Comparison of ENCODE assay signal across 8 cellular contexts in genomic region chr5:96876292-96876850, GRCh38. TPM values are rescaled to one million over a fixed set of nuclear protein-coding genes. Genes with fewer than 3 reads are reported as not detected.
DNase-seq lines count a peak whose midpoint lies in the region; ATAC-seq, FAIRE-seq and TF ChIP-seq lines count a peak whose summit lies in the region.

A gene with protein sequence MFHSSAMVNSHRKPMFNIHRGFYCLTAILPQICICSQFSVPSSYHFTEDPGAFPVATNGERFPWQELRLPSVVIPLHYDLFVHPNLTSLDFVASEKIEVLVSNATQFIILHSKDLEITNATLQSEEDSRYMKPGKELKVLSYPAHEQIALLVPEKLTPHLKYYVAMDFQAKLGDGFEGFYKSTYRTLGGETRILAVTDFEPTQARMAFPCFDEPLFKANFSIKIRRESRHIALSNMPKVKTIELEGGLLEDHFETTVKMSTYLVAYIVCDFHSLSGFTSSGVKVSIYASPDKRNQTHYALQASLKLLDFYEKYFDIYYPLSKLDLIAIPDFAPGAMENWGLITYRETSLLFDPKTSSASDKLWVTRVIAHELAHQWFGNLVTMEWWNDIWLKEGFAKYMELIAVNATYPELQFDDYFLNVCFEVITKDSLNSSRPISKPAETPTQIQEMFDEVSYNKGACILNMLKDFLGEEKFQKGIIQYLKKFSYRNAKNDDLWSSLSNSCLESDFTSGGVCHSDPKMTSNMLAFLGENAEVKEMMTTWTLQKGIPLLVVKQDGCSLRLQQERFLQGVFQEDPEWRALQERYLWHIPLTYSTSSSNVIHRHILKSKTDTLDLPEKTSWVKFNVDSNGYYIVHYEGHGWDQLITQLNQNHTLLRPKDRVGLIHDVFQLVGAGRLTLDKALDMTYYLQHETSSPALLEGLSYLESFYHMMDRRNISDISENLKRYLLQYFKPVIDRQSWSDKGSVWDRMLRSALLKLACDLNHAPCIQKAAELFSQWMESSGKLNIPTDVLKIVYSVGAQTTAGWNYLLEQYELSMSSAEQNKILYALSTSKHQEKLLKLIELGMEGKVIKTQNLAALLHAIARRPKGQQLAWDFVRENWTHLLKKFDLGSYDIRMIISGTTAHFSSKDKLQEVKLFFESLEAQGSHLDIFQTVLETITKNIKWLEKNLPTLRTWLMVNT (plus strand): TSS chr5:96876500. CDS start chr5:96879686, 3,186 bp downstream.

- peak within 1 kb of the TSS; percentile 52 for H3K4me3 ChIP-seq in K562
- H3K4me3 ChIP-seq in kidney epithelial cell (ENCODE audit: low read depth, low read length) = peak within 1 kb of the TSS; percentile 43

- peak within 1 kb of the TSS; percentile 96 for H2AFZ ChIP-seq in K562 (ENCODE audit: low read depth, low read length)

- TF ChIP-seq RAD21 in K562 (CRISPR knock-in tag; conservative IDR thresholded peaks at IDR 0.05 in 1 of 2, IDR thresholded peaks at IDR 0.05 in 1 of 2) = 0 out of 4 replicates have a peak, but pooled peaks of 1 of the 2 experiments have one; percentile 6

- H3K4me3 Mint-ChIP-seq in stimulated activated naive CD8-positive, alpha-beta T cell treated with anti-CD3 and anti-CD28 coated beads, Interleukin-15, Interleukin-2, amounts not matched to agents 100 ng/mL and 50 ng/mL, for 24 hours = peak within 1 kb of the TSS; percentile 95

- in situ Hi-C loops in K562 (cut with MboI) = loop anchor here (5.0 kb wide), 1 partner anchor 286 kb away; no protein-coding TSS in a partner anchor

- no peaks in the 10 kb centered on the region for H3K27me3 ChIP-seq in K562 (ENCODE audit: control insufficient read depth in 2 of 2, insufficient read depth in 2 of 2, low read length in 2 of 2)
- H3K27me3 ChIP-seq in kidney epithelial cell (ENCODE audit: control insufficient read depth, insufficient read depth, low read length) = no peaks in the 10 kb centered on the region

- DNase-seq in AG20443 (ENCODE audit: low spot score) (peak; percentile 50), NOMO-1 treated with DMSO at 0.1 percent for 48 hours (lab: John Stamatoyannopoulos, UW; ENCODE audit: unreplicated experiment) (peak; percentile 55), K562 (ENCODE audit: extremely low read depth in 1 of 4, low spot score in 3 of 4) (peak; percentile 20 to 56 (median 36)), kidney epithelial cell (ENCODE audit: low read depth) (no peak), SHP77 treated with DMSO at 0.1 percent for 48 hours (lab: John Stamatoyannopoulos, UW) (no peak)

- H3K4me1 Mint-ChIP-seq in stimulated activated naive CD8-positive, alpha-beta T cell treated with anti-CD3 and anti-CD28 coated beads, Interleukin-15, Interleukin-2, amounts not matched to agents 100 ng/mL and 50 ng/mL, for 24 hours (ENCODE audit: low read depth) = peaks cover 78% of the 10 kb centered on the region

- peak; percentile 69 for FAIRE-seq in K562 (lab: Jason Lieb, UNC)

- H3K27ac ChIP-seq in K562 (ENCODE audit: extremely low read depth, low read depth, low read length) = peak within 1 kb of the TSS; percentile 80

- H3K9me1 ChIP-seq in K562 (ENCODE audit: control insufficient read depth, insufficient read depth, low read length) = no peaks in the 10 kb centered on the region

- H3K9me3 ChIP-seq in K562 (replicated peaks; ENCODE audit: control insufficient read depth, insufficient read depth, low read depth, low read length) = no peaks in the 10 kb centered on the region

- WGBS in K562 (ENCODE audit: insufficient coverage, low coverage, missing lambda C conversion rate) = 0% methylated on average over 6 of the region's 6 CpGs

- intact Hi-C loops in K562 (cut with micrococcal nuclease) = loop anchor here (2.0 kb wide), 1 partner anchor 58 kb away; no protein-coding TSS in a partner anchor

- H3K36me3 Mint-ChIP-seq in stimulated activated naive CD8-positive, alpha-beta T cell treated with anti-CD3 and anti-CD28 coated beads, Interleukin-15, Interleukin-2, amounts not matched to agents 100 ng/mL and 50 ng/mL, for 24 hours (ENCODE audit: low read depth) = peaks cover 18% of the 10 kb centered on the region

- peak; percentile 60 for ATAC-seq in GM18517 (IDR thresholded peaks at IDR 0.05; ENCODE audit: unreplicated experiment)
- ATAC-seq in HG03039 (IDR thresholded peaks at IDR 0.05; ENCODE audit: unreplicated experiment) = peak; percentile 55
- peak; percentile 72 for ATAC-seq in K562

- H3K4me2 ChIP-seq in K562 (ENCODE audit: insufficient read depth, low read length) = peak within 1 kb of the TSS; percentile 81

- no peaks in the 10 kb centered on the region for H3K79me2 ChIP-seq in K562 (ENCODE audit: control insufficient read depth, insufficient read depth, low read length)

- no TSS peak for BruUV-seq in K562 (replicated peaks; lab: Mats Ljungman, UMichigan)

- TF ChIP-seq EP300 in K562 (IDR thresholded peaks at IDR 0.05; ENCODE audit: low read length) = no peak

- H3K27me3 Mint-ChIP-seq in stimulated activated naive CD8-positive, alpha-beta T cell treated with anti-CD3 and anti-CD28 coated beads, Interleukin-15, Interleukin-2, amounts not matched to agents 100 ng/mL and 50 ng/mL, for 24 hours = no peaks in the 10 kb centered on the region

- peaks cover 4% of the 10 kb centered on the region for H3K9me3 Mint-ChIP-seq in stimulated activated naive CD8-positive, alpha-beta T cell treated with anti-CD3 and anti-CD28 coated beads, Interleukin-15, Interleukin-2, amounts not matched to agents 100 ng/mL and 50 ng/mL, for 24 hours

- no peaks in the 10 kb centered on the region for H4K20me1 ChIP-seq in K562 (replicated peaks; ENCODE audit: control insufficient read depth, insufficient read depth, low read length)

- H3K36me3 ChIP-seq in K562 (ENCODE audit: control insufficient read depth, insufficient read depth, low read length) (no peaks in the 10 kb centered on the region), kidney epithelial cell (ENCODE audit: control insufficient read depth, insufficient read depth, low read length) (no peaks in the 10 kb centered on the region)

- TF ChIP-seq CTCF in K562 (IDR thresholded peaks at IDR 0.05 in 2 of 3, conservative IDR thresholded peaks at IDR 0.05 in 1 of 3; ENCODE audit: insufficient read depth in 2 of 3, low read depth in 1 of 3, low read length in 3 of 3) (no peak), kidney epithelial cell (IDR thresholded peaks at IDR 0.05; ENCODE audit: insufficient read depth, low read length, poor library complexity, severe bottlenecking) (no peak)

- peaks cover 0 to 22% of the 10 kb centered on the region in 2 experiments; a peak in 3 of 5 replicates for H3K4me1 ChIP-seq in K562 (replicated peaks in 1 of 2; ENCODE audit: control insufficient read depth in 2 of 2, insufficient read depth in 2 of 2, low read length in 2 of 2)

- H3K9ac ChIP-seq in K562 (ENCODE audit: insufficient read depth in 1 of 2, low read depth in 2 of 2, low read length in 2 of 2) = peak within 1 kb of the TSS; percentile 53 to 77; a peak in 3 of 4 replicates

- H3K27ac Mint-ChIP-seq in stimulated activated naive CD8-positive, alpha-beta T cell treated with anti-CD3 and anti-CD28 coated beads, Interleukin-15, Interleukin-2, amounts not matched to agents 100 ng/mL and 50 ng/mL, for 24 hours = peak within 1 kb of the TSS; percentile 99

- CTCF ChIA-PET in K562 (lab: Yijun Ruan, JAX; ENCODE audit: low intra/inter-chr PET ratio) = interaction anchor here (0.6 kb wide), 1 partner anchor 86 kb away, joined by 4 read pairs; no protein-coding TSS in a partner anchor

- POLR2A ChIA-PET in K562 (lab: Yijun Ruan, JAX) = interaction anchor here (1.1 to 1.7 kb wide), 3 partner anchors 9 to 87 kb away, joined by 3 to 6 read pairs (median 4); partner anchors contain the start of gene ERAP1

- TF ChIP-seq POLR2A in K562 (conservative IDR thresholded peaks at IDR 0.05) = no peak; the same call in 1 of the 2 replicates

TF ChIP-seq in K562, 482 proteins besides CTCF, POLR2A, EP300 and RAD21 (continues in another document):
- TF ChIP-seq CREM (IDR thresholded peaks at IDR 0.05; ENCODE audit: low read depth) = no peak
- TF ChIP-seq, protein P1, sequence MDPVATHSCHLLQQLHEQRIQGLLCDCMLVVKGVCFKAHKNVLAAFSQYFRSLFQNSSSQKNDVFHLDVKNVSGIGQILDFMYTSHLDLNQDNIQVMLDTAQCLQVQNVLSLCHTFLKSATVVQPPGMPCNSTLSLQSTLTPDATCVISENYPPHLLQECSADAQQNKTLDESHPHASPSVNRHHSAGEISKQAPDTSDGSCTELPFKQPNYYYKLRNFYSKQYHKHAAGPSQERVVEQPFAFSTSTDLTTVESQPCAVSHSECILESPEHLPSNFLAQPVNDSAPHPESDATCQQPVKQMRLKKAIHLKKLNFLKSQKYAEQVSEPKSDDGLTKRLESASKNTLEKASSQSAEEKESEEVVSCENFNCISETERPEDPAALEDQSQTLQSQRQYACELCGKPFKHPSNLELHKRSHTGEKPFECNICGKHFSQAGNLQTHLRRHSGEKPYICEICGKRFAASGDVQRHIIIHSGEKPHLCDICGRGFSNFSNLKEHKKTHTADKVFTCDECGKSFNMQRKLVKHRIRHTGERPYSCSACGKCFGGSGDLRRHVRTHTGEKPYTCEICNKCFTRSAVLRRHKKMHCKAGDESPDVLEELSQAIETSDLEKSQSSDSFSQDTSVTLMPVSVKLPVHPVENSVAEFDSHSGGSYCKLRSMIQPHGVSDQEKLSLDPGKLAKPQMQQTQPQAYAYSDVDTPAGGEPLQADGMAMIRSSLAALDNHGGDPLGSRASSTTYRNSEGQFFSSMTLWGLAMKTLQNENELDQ (CRISPR knock-in tag; IDR thresholded peaks at IDR 0.05; ENCODE audit: borderline replicate concordance) = no peak

RNA-seq across cellular contexts. Expression of the gene that starts here (rescaled TPM):
- total RNA-seq in K562 (2011; cell fraction: chromatin; rRNA removed; ENCODE audit: low replicate concordance) = 5.1 and 15.3 TPM in 2 replicates
- 2.8 and 5.9 TPM in 2 replicates for total RNA-seq in K562 (2011; cell fraction: nucleolus; rRNA removed)
- 6.0 and 8.9 TPM in 2 replicates for total RNA-seq in K562 (2011; cell fraction: nucleoplasm; rRNA removed)
- total RNA-seq in K562 (2014; rRNA removed) = 1.7 and 2.5 TPM in 2 replicates
- 2.3 and 2.4 TPM in 2 replicates for total RNA-seq in K562 (2014; rRNA removed; fragmentation: Illumina TruSeq; extraction: Trizol)
- 2.3 and 3.0 TPM in 2 replicates for total RNA-seq in K562 (2015; rRNA removed; fragmentation: Illumina TruSeq; extraction: Trizol)
- 1.4 and 2.2 TPM in 2 replicates for total RNA-seq in K562 (2021)
- 1.9 and 2.1 TPM in 2 replicates for polyA plus RNA-seq in K562 (2011; rRNA removed)
- polyA plus RNA-seq in K562 (2011; cell fraction: cytosol; rRNA removed) = 0.30 and 0.72 TPM in 2 replicates
- 3.1 and 3.2 TPM in 2 replicates for polyA plus RNA-seq in K562 (2011; cell fraction: nucleus; rRNA removed)
- 0.83 and 1.8 TPM in 2 replicates for polyA plus RNA-seq in K562 (2012)
- polyA plus RNA-seq in K562 (2014; fragmentation: Illumina TruSeq; extraction: Trizol) = 1.3 TPM in 2 replicates
- polyA plus RNA-seq in K562 (2014; fragmentation: Nextera tagmentation; extraction: Ambion mirVana) = 1 to 10 TPM in 1 of 2 experiments, under 1 TPM in 1; 0.93 to 1.2 TPM
- polyA plus RNA-seq in K562 (2014; rRNA removed) = 0.27 and 4.0 TPM in 2 replicates
- 6.5 and 7.6 TPM in 2 replicates for polyA minus RNA-seq in K562 (2011; rRNA and poly(A)+ RNA removed)
- 0.82 and 1.6 TPM in 2 replicates for polyA minus RNA-seq in K562 (2011; cell fraction: cytosol; rRNA and poly(A)+ RNA removed)
- 7.8 and 12.4 TPM in 2 replicates for polyA minus RNA-seq in K562 (2011; cell fraction: nucleus; rRNA and poly(A)+ RNA removed)
- 19.1 and 19.2 TPM in 2 replicates for total RNA-seq in kidney epithelial cell

Comparison
In these comparisons a context has a peak if more than half of its experiments do, and no peak if none do; other contexts are left out.
1. DNase-seq: peak in AG20443 (single experiment), NOMO-1 treated with DMSO at 0.1 percent for 48 hours (single experiment) and K562 (4 of 4); none in kidney epithelial cell (single experiment) and SHP77 treated with DMSO at 0.1 percent for 48 hours (single experiment).
2. Peak in every context shown above with its lines, with median percentiles within 50 percentile points of each other: ATAC-seq.